1 cellular context compared by ENCODE assay signal in the genomic region with DNA sequence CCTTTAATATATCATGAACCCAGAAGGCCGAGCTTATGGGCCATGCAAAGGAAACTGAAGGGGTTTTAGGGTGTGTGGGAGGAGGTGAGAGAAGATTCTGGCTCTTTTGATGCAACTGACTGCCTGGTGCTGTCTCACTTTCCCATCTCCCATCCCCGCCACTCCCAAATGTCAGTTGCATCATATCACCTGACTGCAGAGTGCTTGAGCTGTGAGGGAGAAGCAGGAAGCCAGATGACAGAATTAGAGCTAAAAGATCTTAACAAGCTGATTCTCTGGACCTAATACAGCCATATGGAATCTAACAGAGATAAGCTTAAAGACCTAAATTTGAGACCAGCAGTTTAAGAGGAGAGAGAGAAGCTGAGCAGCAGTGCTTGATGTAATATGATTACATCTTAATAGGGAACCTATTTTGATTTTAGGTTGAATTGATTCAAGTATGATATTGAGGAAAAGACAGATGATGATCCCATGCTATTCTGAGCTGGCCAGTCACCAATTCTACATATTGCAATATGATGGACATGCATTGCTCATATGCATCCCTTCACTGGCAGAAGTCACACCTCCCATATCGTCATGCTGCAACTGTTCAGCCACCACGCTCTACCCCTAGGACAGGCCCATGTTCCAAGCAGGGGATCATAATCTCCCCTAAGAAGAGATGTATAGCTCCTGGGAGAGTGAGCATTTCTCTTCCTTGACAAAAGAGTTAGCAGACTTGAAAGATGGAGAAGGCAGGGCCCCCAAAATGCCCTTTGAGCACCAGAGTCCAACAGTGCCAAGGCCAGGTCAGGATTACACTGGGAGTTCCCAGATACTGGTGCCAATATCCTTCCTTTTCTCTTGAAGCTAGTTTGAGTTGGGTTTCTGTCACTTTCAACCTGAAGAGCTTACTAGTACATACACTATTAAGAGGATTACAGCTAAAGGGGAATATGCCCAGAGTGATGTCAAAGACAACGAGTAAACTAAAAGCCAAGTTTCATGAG.
TF ChIP-seq lines count a peak whose summit lies in the region.

No MANE protein-coding gene starts in this region.

TF ChIP-seq in HepG2, 621 proteins besides CTCF, POLR2A, EP300 and RAD21:
- TF ChIP-seq, protein P1, sequence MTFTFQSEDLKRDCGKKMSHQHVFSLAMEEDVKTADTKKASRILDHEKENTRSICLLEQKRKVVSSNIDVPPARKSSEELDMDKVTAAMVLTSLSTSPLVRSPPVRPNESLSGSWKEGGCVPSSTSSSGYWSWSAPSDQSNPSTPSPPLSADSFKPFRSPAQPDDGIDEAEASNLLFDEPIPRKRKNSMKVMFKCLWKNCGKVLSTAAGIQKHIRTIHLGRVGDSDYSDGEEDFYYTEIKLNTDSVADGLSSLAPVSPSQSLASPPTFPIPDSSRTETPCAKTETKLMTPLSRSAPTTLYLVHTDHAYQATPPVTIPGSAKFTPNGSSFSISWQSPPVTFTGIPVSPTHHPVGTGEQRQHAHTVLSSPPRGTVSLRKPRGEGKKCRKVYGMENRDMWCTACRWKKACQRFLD (CRISPR knock-in tag; IDR thresholded peaks at IDR 0.05; ENCODE audit: borderline replicate concordance), result no peak
- peak; percentile 13; the same call in 1 of the 2 replicates for TF ChIP-seq HNF4A (CRISPR knock-in tag; IDR thresholded peaks at IDR 0.05)
TF ChIP-seq in HepG2: peak in this region for 1.
